Comparison of ENCODE assay signal across 22 cellular contexts in genomic region chr3:160876568-160877100, GRCh38.
DNase-seq lines count a peak whose midpoint lies in the region; ATAC-seq and TF ChIP-seq lines count a peak whose summit lies in the region.
"Had no signal": no experiment of that assay in that cellular context is flagged by ENCODE, and none has a peak within 500 bp of the region (broad histone marks: within the 10 kb centered on the region; RNA-seq: fewer than 3 reads in every experiment).

No MANE protein-coding gene starts in this region.

- no peaks in the 10 kb centered on the region for H3K4me1 Mint-ChIP-seq in activated naive CD8-positive, alpha-beta T cell treated with anti-CD3 and anti-CD28 coated beads, Interleukin-2, amount 50 U/mL, for 24 hours
- H3K4me1 Mint-ChIP-seq: CD4-positive, CD25-positive, alpha-beta regulatory T cell had no signal

- H3K9me3 ChIP-seq in heart left ventricle = peaks cover 0 to 7% (median 0%) of the 10 kb centered on the region in 12 donors
- no peaks in the 10 kb centered on the region for H3K9me3 ChIP-seq in body of pancreas
- H3K9me3 ChIP-seq: BE2C, HAP-1, MG63, SJSA1 had no signal

- H3K4me3 Mint-ChIP-seq in activated naive CD8-positive, alpha-beta T cell treated with anti-CD3 and anti-CD28 coated beads, Interleukin-2, amount 50 U/mL, for 24 hours = no peak overlapping the region
- H3K4me3 Mint-ChIP-seq: CD4-positive, CD25-positive, alpha-beta regulatory T cell had no signal

- H3K27ac Mint-ChIP-seq in activated naive CD8-positive, alpha-beta T cell treated with anti-CD3 and anti-CD28 coated beads, Interleukin-2, amount 50 U/mL, for 24 hours = no peak overlapping the region
- H3K27ac Mint-ChIP-seq: CD4-positive, CD25-positive, alpha-beta regulatory T cell had no signal

- no peaks in the 10 kb centered on the region for H3K27me3 ChIP-seq in heart left ventricle
- H3K27me3 ChIP-seq in body of pancreas = no peaks in the 10 kb centered on the region
- H3K27me3 ChIP-seq: BE2C, SJSA1 had no signal

- no peak for TF ChIP-seq POLR2A in heart left ventricle (IDR thresholded peaks at IDR 0.05)
- TF ChIP-seq POLR2A in body of pancreas (IDR thresholded peaks at IDR 0.05) = no peak

- no peaks in the 10 kb centered on the region for H3K36me3 Mint-ChIP-seq in activated naive CD8-positive, alpha-beta T cell treated with anti-CD3 and anti-CD28 coated beads, Interleukin-2, amount 50 U/mL, for 24 hours (ENCODE audit: low read depth)
- H3K36me3 Mint-ChIP-seq: CD4-positive, CD25-positive, alpha-beta regulatory T cell had no signal

- peaks cover 0 to 28% (median 5%) of the 10 kb centered on the region in 12 donors for H3K4me1 ChIP-seq in heart left ventricle
- peaks cover 7% of the 10 kb centered on the region for H3K4me1 ChIP-seq in body of pancreas
- H3K4me1 ChIP-seq: BE2C, HAP-1, SJSA1 had no signal

- H3K27ac ChIP-seq in heart left ventricle (peak overlapping the region in 1 of 12 donors; percentile 15), body of pancreas (no peak overlapping the region)
- H3K27ac ChIP-seq: GM23248, SJSA1 had no signal

- 28 to 37% (median 32%) methylated on average over 2 of the region's 2 CpGs for WGBS in heart left ventricle, 4 donors
- WGBS in body of pancreas, 2 donors = 23% methylated on average over 2 of the region's 2 CpGs

- H3K36me3 ChIP-seq in heart left ventricle (no peaks in the 10 kb centered on the region), body of pancreas (replicated peaks in 1 of 2; ENCODE audit: insufficient read depth in 1 of 2, low read depth in 2 of 2) (no peaks in the 10 kb centered on the region)
- H3K36me3 ChIP-seq: BE2C, HAP-1, MG63, SJSA1 had no signal

- DNase-seq in heart left ventricle (no peak), cardiac septum (ENCODE audit: low spot score) (no peak), body of pancreas (no peak), medulla oblongata (ENCODE audit: extremely low spot score) (peak; percentile 26)
- DNase-seq in activated naive CD8-positive, alpha-beta T cell treated with anti-CD3 and anti-CD28 coated beads, Interleukin-2, amount 50 U/mL, for 24 hours = no peak
- DNase-seq: BE2C; CD4-positive, CD25-positive, alpha-beta regulatory T cell; COR-L47; DMS 273 treated with DMSO at 0.1 percent for 48 hours; GM23248; Kasumi-1; MG63; NCI-H1048; NCI-H1436; NCI-H2029; NCI-H2171; NCI-H82 had no signal

- ATAC-seq in heart left ventricle (peak in 3 of 4 donors; percentile 43 to 53 (median 44)), body of pancreas (peak; percentile 35), HG02938 (IDR thresholded peaks at IDR 0.05; ENCODE audit: unreplicated experiment) (no peak), GM21381 (IDR thresholded peaks at IDR 0.05; ENCODE audit: unreplicated experiment) (no peak)
- ATAC-seq in activated naive CD8-positive, alpha-beta T cell treated with anti-CD3 and anti-CD28 coated beads, Interleukin-2, amount 50 U/mL, for 24 hours = no peak
- ATAC-seq: GM12878 had no signal

- H3K27me3 Mint-ChIP-seq in activated naive CD8-positive, alpha-beta T cell treated with anti-CD3 and anti-CD28 coated beads, Interleukin-2, amount 50 U/mL, for 24 hours = peaks cover 6% of the 10 kb centered on the region
- H3K27me3 Mint-ChIP-seq: CD4-positive, CD25-positive, alpha-beta regulatory T cell had no signal

- H3K9me3 Mint-ChIP-seq in activated naive CD8-positive, alpha-beta T cell treated with anti-CD3 and anti-CD28 coated beads, Interleukin-2, amount 50 U/mL, for 24 hours = peaks cover 10% of the 10 kb centered on the region

- TF ChIP-seq CTCF in heart left ventricle (IDR thresholded peaks at IDR 0.05) = no peak
- TF ChIP-seq CTCF in body of pancreas (IDR thresholded peaks at IDR 0.05) = no peak

- no peak overlapping the region for H3K4me3 ChIP-seq in heart left ventricle
- no peak overlapping the region for H3K4me3 ChIP-seq in body of pancreas
- H3K4me3 ChIP-seq: GM12878, GM23248, HAP-1, MG63, SJSA1 had no signal

- intact Hi-C loops in heart left ventricle (cut with DNase I) (no loop called here), cardiac septum (cut with DNase I) (no loop called here), body of pancreas (cut with DNase I) (no loop called here)

Comparison
In these comparisons a context has a peak if more than half of its experiments do, and no peak if none do; other contexts are left out.
1. ATAC-seq: peak in heart left ventricle (3 of 4) and body of pancreas (single experiment); none in HG02938 (single experiment), GM21381 (single experiment) and activated naive CD8-positive, alpha-beta T cell treated with anti-CD3 and anti-CD28 coated beads, Interleukin-2, amount 50 U/mL, for 24 hours (single experiment).